8 cellular contexts compared by ENCODE assay signal in the genomic region with DNA sequence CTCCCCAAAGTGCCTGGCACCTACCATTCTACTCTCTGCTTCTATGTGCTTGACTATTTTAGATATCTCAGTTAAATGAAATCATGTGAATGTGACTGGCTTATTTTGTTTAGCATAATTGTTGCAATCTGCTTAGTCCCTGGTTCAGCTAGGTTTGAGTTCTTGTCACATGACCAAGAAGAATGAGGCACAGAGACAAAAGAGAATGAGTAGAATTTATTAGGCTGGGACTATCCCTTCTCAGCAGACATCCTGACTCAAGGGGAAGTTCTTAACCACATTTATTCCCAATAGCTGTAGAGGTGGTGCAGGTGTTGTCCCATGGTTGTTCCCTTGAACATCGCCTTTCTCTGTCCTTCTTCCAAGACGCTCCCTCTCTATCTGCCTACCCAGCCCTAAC.
"Had no signal": no experiment of that assay in that cellular context is flagged by ENCODE, and none has a peak within 500 bp of the region (broad histone marks: within the 10 kb centered on the region; RNA-seq: fewer than 3 reads in every experiment).

No MANE protein-coding gene starts in this region.

- H3K9ac ChIP-seq: KMS-11 had no signal

- H3K4me3 Mint-ChIP-seq: IgD-negative memory B cell had no signal

- H3K4me2 ChIP-seq: KMS-11 had no signal

- DNase-seq: IMR-90, KBM-7, KG1 had no signal

- H3K27ac Mint-ChIP-seq: IgD-negative memory B cell had no signal

- H3K36me3 Mint-ChIP-seq: IgD-negative memory B cell had no signal

- H3K27ac ChIP-seq: HL-60, KMS-11 had no signal

- H3K27me3 Mint-ChIP-seq: IgD-negative memory B cell had no signal

- H3K4me1 Mint-ChIP-seq: IgD-negative memory B cell had no signal

- FAIRE-seq: HepG2, HTR-8/SVneo had no signal

- ATAC-seq: HepG2 had no signal
